Comparison of ENCODE assay signal across 1 cellular context in genomic region chr10:102434251-102434913, GRCh38.
TF ChIP-seq lines count a peak whose summit lies in the region.

No MANE protein-coding gene starts in this region.

TF ChIP-seq in H1, 55 proteins besides CTCF, POLR2A, EP300 and RAD21:
- no peak for TF ChIP-seq NRF1 (IDR thresholded peaks at IDR 0.05; ENCODE audit: low read depth, low read length)
- peak; percentile 77 for TF ChIP-seq CEBPB (IDR thresholded peaks at IDR 0.05; ENCODE audit: low read depth, low read length)
- no peak for TF ChIP-seq YY1 (IDR thresholded peaks at IDR 0.05; ENCODE audit: low read depth, low read length)
- no peak for TF ChIP-seq RFX5 (IDR thresholded peaks at IDR 0.05; ENCODE audit: borderline replicate concordance, low read depth, low read length)
- no peak for TF ChIP-seq POU5F1 (IDR thresholded peaks at IDR 0.05; ENCODE audit: low read depth, low read length)
- no peak for TF ChIP-seq BRCA1 (IDR thresholded peaks at IDR 0.05; ENCODE audit: low read depth, low read length)
- no peak for TF ChIP-seq SRF (IDR thresholded peaks at IDR 0.05; ENCODE audit: low read depth, low read length)
